7 cellular contexts compared by ENCODE assay signal in the genomic region with DNA sequence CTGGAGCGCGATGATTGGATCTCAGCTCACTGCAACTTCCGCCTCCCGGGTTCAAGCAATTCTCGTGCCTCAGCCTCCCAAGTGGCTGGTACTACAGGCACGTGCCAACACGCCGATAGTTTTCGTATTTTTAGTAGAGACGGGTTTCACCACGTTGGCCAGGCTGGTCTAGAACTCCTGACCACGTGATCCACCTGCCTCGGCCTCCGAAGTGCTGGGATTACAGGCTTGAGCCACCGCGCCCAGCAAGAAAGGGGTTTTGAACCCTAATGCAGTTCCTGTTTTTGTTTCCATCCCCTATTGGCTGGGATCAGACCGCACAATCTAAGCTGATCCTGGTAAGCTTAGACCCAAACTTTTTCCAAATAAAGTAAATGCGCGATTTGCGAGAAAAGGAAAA. TPM values are rescaled to one million over a fixed set of nuclear protein-coding genes. Genes with fewer than 3 reads are reported as not detected.
A peak's percentile ranks its signal among the peaks of the same experiment; 100 is the strongest.
DNase-seq lines count a peak whose midpoint lies in the region; ATAC-seq, FAIRE-seq and TF ChIP-seq lines count a peak whose summit lies in the region.

No MANE protein-coding gene starts in this region.

- H3K4me3 ChIP-seq in IMR-90 (ENCODE audit: insufficient read depth, low read depth, low read length) (peak overlapping the region; percentile 92), K562 (peak overlapping the region; percentile 56), left lung (peak overlapping the region; percentile 59 to 69), stomach smooth muscle (ENCODE audit: low read length in 2 of 2) (peak overlapping the region; percentile 93 to 97)

- dilution Hi-C loops in IMR-90 (cut with HindIII; ENCODE audit: low sequenced_read_pairs, unreplicated experiment), result no loop called here

- no peak overlapping the region for H2BK5ac ChIP-seq in IMR-90 (ENCODE audit: low read depth, low read length, poor library complexity, severe bottlenecking)

- H3K27me3 ChIP-seq in IMR-90 (ENCODE audit: control insufficient read depth, insufficient read depth, low read length) (no peaks in the 10 kb centered on the region), K562 (ENCODE audit: control insufficient read depth in 2 of 2, insufficient read depth in 2 of 2, low read length in 2 of 2) (no peaks in the 10 kb centered on the region), left lung (no peaks in the 10 kb centered on the region), stomach smooth muscle (ENCODE audit: control insufficient read depth in 1 of 2, insufficient read depth in 2 of 2, low read length in 2 of 2) (no peaks in the 10 kb centered on the region)

- 51% methylated on average over 10 of the region's 20 CpGs; no CpG with 5 or more reads in 1 of the 2 experiments for WGBS in IMR-90 (ENCODE audit: extremely low coverage in 2 of 2, insufficient read length in 1 of 2), 2 experiments
- 3% methylated on average over 20 of the region's 20 CpGs for WGBS in K562 (ENCODE audit: insufficient coverage, low coverage, missing lambda C conversion rate)

- no peak overlapping the region for H3K18ac ChIP-seq in IMR-90 (ENCODE audit: low read depth, low read length)

- H3K9me3 ChIP-seq in IMR-90 (ENCODE audit: control insufficient read depth, insufficient read depth, low read length) (peaks cover 39% of the 10 kb centered on the region), K562 (replicated peaks; ENCODE audit: control insufficient read depth, insufficient read depth, low read depth, low read length) (no peaks in the 10 kb centered on the region), left lung (peaks cover 0 to 45% of the 10 kb centered on the region in 2 donors), stomach smooth muscle (ENCODE audit: control insufficient read depth in 2 of 2, low read length in 2 of 2) (no peaks in the 10 kb centered on the region)

- peak overlapping the region; percentile 38 for H3K4me2 ChIP-seq in IMR-90 (ENCODE audit: low read depth, low read length)
- H3K4me2 ChIP-seq in K562 (ENCODE audit: insufficient read depth, low read length), result peak overlapping the region; percentile 75

- no peak overlapping the region for H2AK9ac ChIP-seq in IMR-90 (replicated peaks; ENCODE audit: low read depth, low read length, poor library complexity)

- no peak overlapping the region for H2BK20ac ChIP-seq in IMR-90 (ENCODE audit: low read depth, low read length)

- DNase-seq in IMR-90 (no peak), K562 (ENCODE audit: extremely low read depth in 1 of 4, low spot score in 3 of 4) (peak in 2 of 4 experiments; percentile 11 to 34), left lung (no peak), NCI-H2171 treated with DMSO at 0.1 percent for 48 hours (lab: John Stamatoyannopoulos, UW) (no peak), NCI-H146 treated with DMSO at 0.1 percent for 48 hours (lab: John Stamatoyannopoulos, UW; ENCODE audit: unreplicated experiment) (no peak)

- no peak for FAIRE-seq in K562 (lab: Jason Lieb, UNC)

- TF ChIP-seq RAD21 in IMR-90 (IDR thresholded peaks at IDR 0.05; ENCODE audit: low read length), result no peak
- no peak for TF ChIP-seq RAD21 in K562 (CRISPR knock-in tag; conservative IDR thresholded peaks at IDR 0.05 in 1 of 2, IDR thresholded peaks at IDR 0.05 in 1 of 2)

- H4K8ac ChIP-seq in IMR-90 (ENCODE audit: low read depth in 2 of 2, low read length in 2 of 2), result peak overlapping the region in 1 of 2 experiments; percentile 59; a peak in 1 of 4 replicates

- POLR2A ChIA-PET in IMR-90 (lab: Charles Lee; ENCODE audit: unreplicated experiment) (interaction anchor here (0.6 kb wide), 1 partner anchor 8 kb away, joined by 3 read pairs; no protein-coding TSS in a partner anchor), K562 (lab: Yijun Ruan, JAX) (interaction anchor here (1.0 kb wide), 1 partner anchor 202 kb away, joined by 4 read pairs; no protein-coding TSS in a partner anchor)

- CTCF ChIA-PET in IMR-90 (lab: Yijun Ruan, JAX) (no interaction called here), K562 (lab: Yijun Ruan, JAX; ENCODE audit: low intra/inter-chr PET ratio) (no interaction called here)

- H3K9me1 ChIP-seq in IMR-90 (ENCODE audit: insufficient read depth, low read length) (no peaks in the 10 kb centered on the region), K562 (ENCODE audit: control insufficient read depth, insufficient read depth, low read length) (no peaks in the 10 kb centered on the region)

- no peak for TF ChIP-seq POLR2A in IMR-90 (IDR thresholded peaks at IDR 0.05; ENCODE audit: low read depth, low read length)
- TF ChIP-seq POLR2A in K562 (conservative IDR thresholded peaks at IDR 0.05), result peak; percentile 49; the same call in 1 of the 2 replicates

- no peak overlapping the region for H4K91ac ChIP-seq in IMR-90 (ENCODE audit: insufficient read depth, low read depth, low read length)

- no peak for ATAC-seq in IMR-90 (ENCODE audit: low read depth)
- peak; percentile 57 for ATAC-seq in K562
- ATAC-seq in left lung, result peak; percentile 3
- no peak for ATAC-seq in HG03135 (IDR thresholded peaks at IDR 0.05; ENCODE audit: unreplicated experiment)

- H3K56ac ChIP-seq in IMR-90 (ENCODE audit: extremely low read depth, insufficient read depth, low read length), result no peak overlapping the region

- H3K9ac ChIP-seq in IMR-90 (ENCODE audit: low read depth, low read length), result peak overlapping the region; percentile 93; the same call in 1 of the 2 replicates
- H3K9ac ChIP-seq in K562 (ENCODE audit: insufficient read depth in 1 of 2, low read depth in 2 of 2, low read length in 2 of 2), result peak overlapping the region; percentile 74 to 96
- H3K9ac ChIP-seq in stomach smooth muscle (ENCODE audit: low read length in 2 of 2), result peak overlapping the region; percentile 98

- TF ChIP-seq CTCF in IMR-90 (conservative IDR thresholded peaks at IDR 0.05; ENCODE audit: low read depth, low read length) (no peak), K562 (IDR thresholded peaks at IDR 0.05 in 2 of 3, conservative IDR thresholded peaks at IDR 0.05 in 1 of 3; ENCODE audit: insufficient read depth in 2 of 3, low read depth in 1 of 3, low read length in 3 of 3) (no peak), left lung (IDR thresholded peaks at IDR 0.05) (no peak)

- H2BK120ac ChIP-seq in IMR-90 (ENCODE audit: low read depth, low read length), result no peak overlapping the region

- H3K36me3 ChIP-seq in IMR-90 (ENCODE audit: control insufficient read depth, insufficient read depth, low read length), result peaks cover 19% of the 10 kb centered on the region
- H3K36me3 ChIP-seq in K562 (ENCODE audit: control insufficient read depth, insufficient read depth, low read length), result peaks cover 19% of the 10 kb centered on the region; the same call in 1 of the 3 replicates
- peaks cover 0 to 36% of the 10 kb centered on the region in 2 donors for H3K36me3 ChIP-seq in left lung
- H3K36me3 ChIP-seq in stomach smooth muscle (ENCODE audit: control insufficient read depth in 2 of 2, insufficient read depth in 2 of 2, low read length in 2 of 2), result peaks cover 2 to 3% of the 10 kb centered on the region in 2 donors

- intact Hi-C loops in IMR-90 (cut with micrococcal nuclease), result no loop called here
- intact Hi-C loops in K562 (cut with micrococcal nuclease), result no loop called here
- intact Hi-C loops in left lung (cut with DNase I), result no loop called here

- in situ Hi-C loops in IMR-90 (cut with MboI; ENCODE audit: low sequenced_read_pairs) (no loop called here), K562 (cut with MboI) (no loop called here)

- no peak overlapping the region for H3K23ac ChIP-seq in IMR-90 (ENCODE audit: low read depth, low read length)

- no peak for TF ChIP-seq EP300 in K562 (IDR thresholded peaks at IDR 0.05; ENCODE audit: low read length)

- H2AK5ac ChIP-seq in IMR-90 (ENCODE audit: low read depth, low read length), result no peak overlapping the region

- no peak overlapping the region for H2BK15ac ChIP-seq in IMR-90 (ENCODE audit: low read depth, low read length)

- no peak overlapping the region; the same call in 1 of the 2 replicates for H4K5ac ChIP-seq in IMR-90 (ENCODE audit: low read depth, low read length)

- no peak overlapping the region for H3K4ac ChIP-seq in IMR-90 (ENCODE audit: low read depth, low read length)

- H3K4me1 ChIP-seq in IMR-90 (ENCODE audit: control insufficient read depth, insufficient read depth, low read length) (no peaks in the 10 kb centered on the region), K562 (replicated peaks in 1 of 2; ENCODE audit: control insufficient read depth in 2 of 2, insufficient read depth in 2 of 2, low read length in 2 of 2) (peaks cover 0 to 2% of the 10 kb centered on the region in 2 experiments; a peak in 3 of 5 replicates), left lung (peaks cover 0 to 22% of the 10 kb centered on the region in 2 donors), stomach smooth muscle (ENCODE audit: control insufficient read depth, insufficient read depth, low read length) (peaks cover 29% of the 10 kb centered on the region)

- H3K79me2 ChIP-seq in K562 (ENCODE audit: control insufficient read depth, insufficient read depth, low read length), result peaks cover 58% of the 10 kb centered on the region

- TSS peak; percentile 24 for BruUV-seq in IMR-90 (replicated peaks; lab: Mats Ljungman, UMichigan)
- TSS peak; percentile 49 for BruUV-seq in K562 (replicated peaks; lab: Mats Ljungman, UMichigan)

- no peak overlapping the region for H3K14ac ChIP-seq in IMR-90 (replicated peaks; ENCODE audit: low read depth, low read length)

- H3K27ac ChIP-seq in IMR-90 (ENCODE audit: insufficient read depth, low read length) (no peak overlapping the region), K562 (ENCODE audit: extremely low read depth, low read depth, low read length) (peak overlapping the region; percentile 87), left lung (peak overlapping the region; percentile 77 to 81), stomach smooth muscle (ENCODE audit: low read length) (peak overlapping the region; percentile 91)

- H4K20me1 ChIP-seq in IMR-90 (ENCODE audit: insufficient read depth, low read length) (no peaks in the 10 kb centered on the region), K562 (replicated peaks; ENCODE audit: control insufficient read depth, insufficient read depth, low read length) (no peaks in the 10 kb centered on the region)

- H2AFZ ChIP-seq in IMR-90 (replicated peaks; ENCODE audit: low read length, poor library complexity), result no peak overlapping the region
- 0 out of 2 replicates have a peak overlapping the region, but pooled peaks have one; percentile 40 for H2AFZ ChIP-seq in K562 (ENCODE audit: low read depth, low read length)

- H3K79me1 ChIP-seq in IMR-90 (ENCODE audit: low read depth in 1 of 2, low read length in 2 of 2), result no peaks in the 10 kb centered on the region

RNA-seq across cellular contexts. Expression of a gene that starts 0.9 kb away (rescaled TPM):
- total RNA-seq in IMR-90 (2012; rRNA removed) (3.2 and 5.3 TPM in 2 replicates), K562 (2014; rRNA removed) (1.6 and 2.9 TPM in 2 replicates), K562 (2014; rRNA removed; fragmentation: Illumina TruSeq; extraction: Trizol) (6.1 and 7.9 TPM in 2 replicates), K562 (2015; rRNA removed; fragmentation: Illumina TruSeq; extraction: Trizol) (3.5 and 4.0 TPM in 2 replicates), K562 (2021) (3.9 and 4.1 TPM in 2 replicates), left lung (10 to 100 TPM in 1 of 2 donors, 1 to 10 TPM in 1; 8.6 to 10.8 TPM)
- polyA plus RNA-seq in IMR-90 (2012; rRNA removed) (0.90 and 1.6 TPM in 2 replicates), K562 (2011; rRNA removed) (1.5 and 7.7 TPM in 2 replicates), K562 (2014; fragmentation: Illumina TruSeq; extraction: Trizol) (2.5 and 3.5 TPM in 2 replicates), K562 (2014; fragmentation: Nextera tagmentation; extraction: Ambion mirVana) (1 to 10 TPM; 4.4 to 5.5 TPM), K562 (2014; rRNA removed) (2.8 and 2.9 TPM in 2 replicates)
- 0.19 and 0.34 TPM in 2 replicates for polyA plus RNA-seq in IMR-90 (2012; cell fraction: cytosol; rRNA removed)
- 0.15 and 1.2 TPM in 2 replicates for polyA plus RNA-seq in IMR-90 (2012; cell fraction: nucleus; rRNA removed; ENCODE audit: low replicate concordance)
- total RNA-seq in K562 (2011; cell fraction: chromatin; rRNA removed; ENCODE audit: low replicate concordance), result 6.3 and 12.8 TPM in 2 replicates
- 3.5 and 4.5 TPM in 2 replicates for total RNA-seq in K562 (2011; cell fraction: nucleolus; rRNA removed)
- 10.3 and 13.1 TPM in 2 replicates for total RNA-seq in K562 (2011; cell fraction: nucleoplasm; rRNA removed)
- polyA plus RNA-seq in K562 (2011; cell fraction: cytosol; rRNA removed), result 1.4 and 1.5 TPM in 2 replicates
- 0.73 and 2.1 TPM in 2 replicates for polyA plus RNA-seq in K562 (2011; cell fraction: nucleus; rRNA removed)
- 1.7 and 3.5 TPM in 2 replicates for polyA plus RNA-seq in K562 (2012)
- 3.1 and 7.7 TPM in 2 replicates for polyA minus RNA-seq in K562 (2011; rRNA and poly(A)+ RNA removed)
- 2.0 and 5.4 TPM in 2 replicates for polyA minus RNA-seq in K562 (2011; cell fraction: cytosol; rRNA and poly(A)+ RNA removed)
- 1.7 and 2.6 TPM in 2 replicates for polyA minus RNA-seq in K562 (2011; cell fraction: nucleus; rRNA and poly(A)+ RNA removed)

Comparison
In these comparisons a context has a peak if more than half of its experiments do, and no peak if none do; other contexts are left out.
1. ATAC-seq: peak in K562 (single experiment) and left lung (single experiment); none in IMR-90 (single experiment) and HG03135 (single experiment).
2. Peak in every context shown above with its lines, with median percentiles within 50 percentile points of each other: H3K4me3 ChIP-seq and H3K9ac ChIP-seq.